15 cellular contexts compared by ENCODE assay signal in genomic region chr1:7611421-7612010, GRCh38.
DNase-seq lines count a peak whose midpoint lies in the region; ATAC-seq and TF ChIP-seq lines count a peak whose summit lies in the region.
"Had no signal": no experiment of that assay in that cellular context is flagged by ENCODE, and none has a peak within 500 bp of the region (broad histone marks: within the 10 kb centered on the region; RNA-seq: fewer than 3 reads in every experiment).

No MANE protein-coding gene starts in this region.

- H3K79me2 ChIP-seq in GM23248 (ENCODE audit: insufficient read depth) = no peaks in the 10 kb centered on the region

- H3K4me1 ChIP-seq in RWPE2 (ENCODE audit: insufficient read depth, poor library complexity, severe bottlenecking) (no peaks in the 10 kb centered on the region), spleen (peaks cover 0 to 4% (median 0%) of the 10 kb centered on the region in 6 donors), GM23248 (ENCODE audit: insufficient read depth) (no peaks in the 10 kb centered on the region)
- H3K4me1 ChIP-seq: A549, Caco-2 had no signal

- H3K4me3 ChIP-seq in RWPE2 (ENCODE audit: severe bottlenecking) (no peak overlapping the region), spleen (no peak overlapping the region), GM23248 (no peak overlapping the region)
- H3K4me3 ChIP-seq: A549 had no signal

- 75 to 95% (median 81%) methylated on average over 7 to 9 of the region's 9 CpGs for WGBS in spleen, 5 donors
- 35 to 41% methylated on average over 9 of the region's 9 CpGs for WGBS in GM23248 (ENCODE audit: low coverage in 1 of 2, low lambda C conversion rate in 2 of 2, missing lambda C conversion rate in 2 of 2), 2 experiments

- H3K9me3 ChIP-seq in RWPE2 (ENCODE audit: severe bottlenecking) (no peaks in the 10 kb centered on the region), spleen (no peaks in the 10 kb centered on the region), GM23248 (ENCODE audit: low read depth) (no peaks in the 10 kb centered on the region)
- H3K9me3 ChIP-seq: A549, BE2C, Caco-2 had no signal

- H3K4me3 Mint-ChIP-seq in CD14-positive monocyte (no peak overlapping the region), nephron progenitor cell (no peak overlapping the region)
- H3K4me3 Mint-ChIP-seq: CD8-positive, alpha-beta T cell had no signal

- H3K27me3 ChIP-seq in RWPE2 (ENCODE audit: insufficient read depth, poor library complexity, severe bottlenecking) (peaks cover 2% of the 10 kb centered on the region), spleen (replicated peaks in 1 of 7) (peaks cover 0 to 32% (median 0%) of the 10 kb centered on the region in 7 donors), GM23248 (replicated peaks; ENCODE audit: insufficient read depth) (no peaks in the 10 kb centered on the region; the same call in 1 of the 2 replicates)
- H3K27me3 ChIP-seq: BE2C had no signal

- ATAC-seq in RWPE2 (ENCODE audit: low read depth) (no peak), GM21529 (IDR thresholded peaks at IDR 0.05; ENCODE audit: unreplicated experiment) (no peak)
- ATAC-seq: A549; CD8-positive, alpha-beta T cell; HCT116; HepG2 had no signal

- H3K27ac ChIP-seq in RWPE2 (ENCODE audit: poor library complexity, severe bottlenecking) (no peak overlapping the region), spleen (no peak overlapping the region), GM23248 (no peak overlapping the region)
- H3K27ac ChIP-seq: A549, C4-2B had no signal

- H3K9ac ChIP-seq in GM23248 = no peak overlapping the region

- H3K4me2 ChIP-seq in GM23248 (ENCODE audit: unreplicated experiment) = no peak overlapping the region
- H3K4me2 ChIP-seq: A549 had no signal

- H3K9me3 Mint-ChIP-seq in CD14-positive monocyte (peaks cover 0 to 5% (median 0%) of the 10 kb centered on the region in 7 donors), nephron progenitor cell (no peaks in the 10 kb centered on the region)
- H3K9me3 Mint-ChIP-seq: CD8-positive, alpha-beta T cell had no signal

- no peaks in the 10 kb centered on the region for H4K20me1 ChIP-seq in GM23248 (ENCODE audit: insufficient read depth)

- intact Hi-C loops in CD14-positive monocyte (cut with micrococcal nuclease) (no loop called here), spleen (cut with DNase I; ENCODE audit: low total_unique reads) (no loop called here)

- TF ChIP-seq POLR2A in spleen (IDR thresholded peaks at IDR 0.05) = no peak

- TF ChIP-seq CTCF in CD14-positive monocyte (IDR thresholded peaks at IDR 0.05) (no peak), RWPE2 (IDR thresholded peaks at IDR 0.05; ENCODE audit: poor library complexity, severe bottlenecking) (no peak), nephron progenitor cell (IDR thresholded peaks at IDR 0.05) (no peak), spleen (IDR thresholded peaks at IDR 0.05 in 8 of 11, conservative IDR thresholded peaks at IDR 0.05 in 3 of 11) (no peak)

- peaks cover under 1 to 3% (median 1%) of the 10 kb centered on the region in 3 donors for H3K27me3 Mint-ChIP-seq in CD14-positive monocyte (ENCODE audit: low read depth in 3 of 3)
- peaks cover 11% of the 10 kb centered on the region for H3K27me3 Mint-ChIP-seq in nephron progenitor cell (ENCODE audit: low read depth, poor library complexity)

- H3K27ac Mint-ChIP-seq in CD14-positive monocyte = no peak overlapping the region
- no peak overlapping the region for H3K27ac Mint-ChIP-seq in nephron progenitor cell
- H3K27ac Mint-ChIP-seq: CD8-positive, alpha-beta T cell had no signal

- peak; percentile 37 for DNase-seq in CD14-positive monocyte (ENCODE audit: low spot score)
- DNase-seq in RWPE2 (ENCODE audit: low spot score) = peak; percentile 23
- DNase-seq in nephron progenitor cell = peak; percentile 0
- DNase-seq in spleen = peak; percentile 61
- DNase-seq in GM23248 = no peak
- DNase-seq in amygdala (lab: John Stamatoyannopoulos, UW) = no peak
- DNase-seq: BE2C; Caco-2; CD8-positive, alpha-beta T cell; GF-D8 had no signal

- H3K36me3 Mint-ChIP-seq in CD14-positive monocyte (no peaks in the 10 kb centered on the region), nephron progenitor cell (ENCODE audit: low read depth) (no peaks in the 10 kb centered on the region)
- H3K36me3 Mint-ChIP-seq: CD8-positive, alpha-beta T cell had no signal

- no peaks in the 10 kb centered on the region for H3K36me3 ChIP-seq in RWPE2 (ENCODE audit: low read depth)
- H3K36me3 ChIP-seq in spleen = no peaks in the 10 kb centered on the region
- H3K36me3 ChIP-seq in GM23248 (ENCODE audit: low read depth) = no peaks in the 10 kb centered on the region
- H3K36me3 ChIP-seq: BE2C had no signal

- no peaks in the 10 kb centered on the region for H3F3A ChIP-seq in GM23248 (ENCODE audit: insufficient read depth)

- in situ Hi-C loops in GM23248 (cut with MboI) = no loop called here

- H3K9me2 ChIP-seq in GM23248 (ENCODE audit: insufficient read depth) = no peaks in the 10 kb centered on the region

- no peaks in the 10 kb centered on the region for H3K4me1 Mint-ChIP-seq in CD14-positive monocyte
- peaks cover 25% of the 10 kb centered on the region for H3K4me1 Mint-ChIP-seq in nephron progenitor cell

- H2AFZ ChIP-seq in GM23248 = no peak overlapping the region

Comparison
In these comparisons a context has a peak if more than half of its experiments do, and no peak if none do; other contexts are left out.
1. DNase-seq: peak in CD14-positive monocyte (single experiment), RWPE2 (single experiment), nephron progenitor cell (single experiment) and spleen (single experiment); none in GM23248 (single experiment) and amygdala (0 of 56).